25 cellular contexts compared by ENCODE assay signal in genomic region chr22:35417606-35418005, GRCh38. TPM values are rescaled to one million over a fixed set of nuclear protein-coding genes. Genes with fewer than 3 reads are reported as not detected.
DNase-seq lines count a peak whose midpoint lies in the region; FAIRE-seq and TF ChIP-seq lines count a peak whose summit lies in the region.
"Had no signal": no experiment of that assay in that cellular context is flagged by ENCODE, and none has a peak within 500 bp of the region (broad histone marks: within the 10 kb centered on the region; RNA-seq: fewer than 3 reads in every experiment).

No MANE protein-coding gene starts in this region.

- H4K91ac ChIP-seq in H1 (replicated peaks; ENCODE audit: insufficient read length, low read length) = no peak overlapping the region

- peaks cover 3% of the 10 kb centered on the region; the same call in 1 of the 2 replicates for H3K79me1 ChIP-seq in H1 (ENCODE audit: low read depth, low read length)

- peak; percentile 41; the same call in 1 of the 2 replicates for TF ChIP-seq POLR2A in GM12892 (IDR thresholded peaks at IDR 0.05; ENCODE audit: low read depth, low read length)
- peak in 1 of 2 experiments; percentile 39; a peak in 1 of 3 replicates for TF ChIP-seq POLR2A in H1 (IDR thresholded peaks at IDR 0.05; ENCODE audit: control extremely low read depth in 1 of 2, low read depth in 2 of 2, low read length in 2 of 2)
- no peak for TF ChIP-seq POLR2A in Peyer's patch (IDR thresholded peaks at IDR 0.05)

- H2AFZ ChIP-seq in ACC112 (ENCODE audit: low read length, unreplicated experiment) (no peak overlapping the region), H1 (ENCODE audit: low read length) (no peak overlapping the region)
- H2AFZ ChIP-seq: GM23248 had no signal

- no peak overlapping the region for H3K23ac ChIP-seq in H1 (ENCODE audit: insufficient read length)

- DNase-seq in GM12892 (ENCODE audit: insufficient read length) = no peak
- no peak for DNase-seq in H1 (ENCODE audit: low read depth in 1 of 2, low spot score in 2 of 2)
- no peak for DNase-seq in Peyer's patch
- no peak for DNase-seq in SKM-1 treated with dmso at 0.1 percent for 144 hours (lab: John Stamatoyannopoulos, UW; ENCODE audit: unreplicated experiment)
- DNase-seq in stimulated activated CD4-positive, alpha-beta T cell treated with anti-CD3 and anti-CD28 coated beads, Interleukin-2, amount 100 ng/mL, for 24 hours = no peak
- DNase-seq: DMS153, DND-41, H9, Karpas-422, NCI-H1092 treated with DMSO at 0.1 percent for 48 hours, NCI-H1436 treated with DMSO at 0.1 percent for 48 hours, NCI-H187 treated with DMSO at 0.1 percent for 48 hours, NCI-H2171 treated with DMSO at 0.1 percent for 48 hours, NCI-H345, NCI-H510A treated with DMSO at 0.1 percent for 48 hours, NCI-H774, RPMI8226, SHP77 treated with DMSO at 0.1 percent for 48 hours, SW 1271 had no signal

- CTCF ChIA-PET in H1 (lab: Charles Lee; ENCODE audit: partially characterized antibody) = interaction anchor here (0.6 to 11.3 kb wide), 3 partner anchors 8 to 105 kb away, joined by 3 to 122 read pairs (median 3); no protein-coding TSS in a partner anchor

- H3K27ac ChIP-seq in ACC112 (ENCODE audit: low read depth, low read length) (peak overlapping the region; percentile 37; the same call in 1 of the 2 replicates), H1 (ENCODE audit: low read depth, low read length) (no peak overlapping the region), neutrophil (peak overlapping the region; percentile 79), Peyer's patch (no peak overlapping the region)
- H3K27ac ChIP-seq: GM23248, SK-N-MC had no signal

- H3K14ac ChIP-seq in H1 (ENCODE audit: insufficient read length) = no peak overlapping the region

- TF ChIP-seq CTCF in H1 (IDR thresholded peaks at IDR 0.05; ENCODE audit: control extremely low read depth in 1 of 3, insufficient read depth in 1 of 3, low read depth in 1 of 3, low read length in 3 of 3) = no peak
- TF ChIP-seq CTCF in neutrophil (IDR thresholded peaks at IDR 0.05) = no peak
- no peak for TF ChIP-seq CTCF in Peyer's patch (IDR thresholded peaks at IDR 0.05)

- H3K23me2 ChIP-seq in H1 (ENCODE audit: low read depth, low read length) = no peaks in the 10 kb centered on the region

- no peak overlapping the region for H3K4me2 ChIP-seq in H1 (ENCODE audit: insufficient read depth in 1 of 2, low read depth in 2 of 2, low read length in 2 of 2)

- WGBS in H1 (ENCODE audit: extremely low coverage in 1 of 2, insufficient coverage in 1 of 2, insufficient read length in 1 of 2, insufficient replicate concordance in 2 of 2, low coverage in 1 of 2, low lambda C conversion rate in 2 of 2, missing lambda C conversion rate in 1 of 2), 2 experiments = 95% methylated on average over 9 of the region's 9 CpGs; no CpG with 5 or more reads in 1 of the 2 experiments

- TF ChIP-seq EP300 in H1 (IDR thresholded peaks at IDR 0.05; ENCODE audit: borderline replicate concordance in 1 of 2, low read depth in 2 of 2, low read length in 2 of 2) = no peak

- H3K36me3 ChIP-seq in ACC112 (ENCODE audit: insufficient read depth, low read length) = no peaks in the 10 kb centered on the region; the same call in 1 of the 2 replicates
- peaks cover 76 to 96% (median 91%) of the 10 kb centered on the region in 4 experiments for H3K36me3 ChIP-seq in H1 (ENCODE audit: control insufficient read depth in 2 of 4, insufficient read depth in 4 of 4, low read length in 3 of 4)
- peaks cover 81% of the 10 kb centered on the region for H3K36me3 ChIP-seq in neutrophil
- peaks cover 0 to 87% (median 0%) of the 10 kb centered on the region in 3 donors for H3K36me3 ChIP-seq in Peyer's patch

- H3K4ac ChIP-seq in H1 (replicated peaks; ENCODE audit: insufficient read length, low read depth, low read length) = no peak overlapping the region

- H2AK5ac ChIP-seq in H1 (ENCODE audit: low read depth, low read length) = no peak overlapping the region

- H4K20me1 ChIP-seq in H1 (replicated peaks in 1 of 2; ENCODE audit: control insufficient read depth in 1 of 2, insufficient read depth in 2 of 2, low read length in 2 of 2) = peaks cover 13 to 29% of the 10 kb centered on the region in 2 experiments

- peak overlapping the region; percentile 68; the same call in 1 of the 2 replicates for H4K8ac ChIP-seq in H1 (ENCODE audit: extremely low read depth, insufficient read depth, low read length)

- H3K79me2 ChIP-seq in ACC112 (ENCODE audit: control insufficient read depth, insufficient read depth, low read length, unreplicated experiment) (no peaks in the 10 kb centered on the region), H1 (ENCODE audit: control insufficient read depth in 1 of 2, insufficient read depth in 2 of 2, low read length in 2 of 2) (peaks cover 0 to 2% of the 10 kb centered on the region in 2 experiments; a peak in 1 of 4 replicates)

- H3K4me3 ChIP-seq in ACC112 (ENCODE audit: low read depth, low read length) (no peak overlapping the region), H1 (ENCODE audit: extremely low read depth in 1 of 4, insufficient read depth in 2 of 4, low read depth in 3 of 4, low read length in 4 of 4) (no peak overlapping the region), neutrophil (ENCODE audit: low read depth in 1 of 2, low read length in 1 of 2) (no peak overlapping the region), Peyer's patch (no peak overlapping the region)
- H3K4me3 ChIP-seq: GM23248, SK-N-MC had no signal

- H3K56ac ChIP-seq in H1 (replicated peaks; ENCODE audit: insufficient read length, low read depth, low read length) = no peak overlapping the region

- no peak overlapping the region for H2BK20ac ChIP-seq in H1 (ENCODE audit: low read length)

- H3K4me1 ChIP-seq in ACC112 (ENCODE audit: control insufficient read depth, insufficient read depth, low read length, unreplicated experiment) (no peaks in the 10 kb centered on the region), H1 (replicated peaks in 1 of 4; ENCODE audit: control insufficient read depth in 3 of 4, insufficient read depth in 4 of 4, low read length in 3 of 4) (no peaks in the 10 kb centered on the region; a peak in 1 of 7 replicates), neutrophil (ENCODE audit: control insufficient read depth in 1 of 2, insufficient read depth in 1 of 2, low read depth in 1 of 2, low read length in 1 of 2) (peaks cover 9 to 16% of the 10 kb centered on the region in 2 experiments), Peyer's patch (no peaks in the 10 kb centered on the region)

- TF ChIP-seq RAD21 in H1 (IDR thresholded peaks at IDR 0.05 in 1 of 2, conservative IDR thresholded peaks at IDR 0.05 in 1 of 2; ENCODE audit: low read depth in 2 of 2, low read length in 2 of 2) = no peak

- no peak overlapping the region for H2BK15ac ChIP-seq in H1 (ENCODE audit: low read length)

- no peak overlapping the region for H3K18ac ChIP-seq in H1 (ENCODE audit: extremely low read depth, low read length)

- no peak overlapping the region for H2BK120ac ChIP-seq in H1 (replicated peaks; ENCODE audit: low read depth, low read length)

- no peaks in the 10 kb centered on the region for H3K9me3 ChIP-seq in H1 (ENCODE audit: insufficient read depth in 2 of 2, low read depth in 1 of 2, low read length in 1 of 2)
- no peaks in the 10 kb centered on the region for H3K9me3 ChIP-seq in neutrophil
- no peaks in the 10 kb centered on the region for H3K9me3 ChIP-seq in Peyer's patch

- H3K27me3 ChIP-seq in ACC112 (ENCODE audit: insufficient read depth, low read length) (no peaks in the 10 kb centered on the region), H1 (replicated peaks in 1 of 4; ENCODE audit: control insufficient read depth in 3 of 4, extremely low read depth in 1 of 4, insufficient read depth in 3 of 4, low read length in 3 of 4) (no peaks in the 10 kb centered on the region), neutrophil (no peaks in the 10 kb centered on the region), Peyer's patch (no peaks in the 10 kb centered on the region)

- FAIRE-seq in GM12892 (lab: Jason Lieb, UNC) (no peak), H1 (lab: Jason Lieb, UNC) (no peak)
- FAIRE-seq: GM18507, HepG2 had no signal

- no peak overlapping the region for H2BK12ac ChIP-seq in H1 (ENCODE audit: low read depth, low read length)

- no peak overlapping the region for H4K5ac ChIP-seq in H1 (ENCODE audit: insufficient read length, low read depth, low read length)

- no peak overlapping the region for H3K9ac ChIP-seq in H1 (replicated peaks in 1 of 4; ENCODE audit: extremely low read depth in 1 of 4, low read depth in 3 of 4, low read length in 3 of 4)
- H3K9ac ChIP-seq: GM23248 had no signal

- POLR2A ChIA-PET in H1 (lab: Charles Lee; ENCODE audit: partially characterized antibody) = interaction anchor here (46.1 to 57.4 kb wide), 2 partner anchors 3 to 22 kb away, joined by 1995 read pairs; partner anchors contain the start of genes HMOX1 and MCM5

- no peak overlapping the region for H2BK5ac ChIP-seq in H1 (ENCODE audit: low read depth, low read length)

TF ChIP-seq in H1, 55 proteins besides CTCF, POLR2A, EP300 and RAD21:
- TF ChIP-seq POLR2AphosphoS5 (IDR thresholded peaks at IDR 0.05; ENCODE audit: low read depth, low read length) = peak; percentile 58
- TF ChIP-seq SP2 (IDR thresholded peaks at IDR 0.05; ENCODE audit: low read length) = no peak

RNA-seq across cellular contexts. Expression of gene MCM5, which starts 17.7 kb away (rescaled TPM):
- polyA plus RNA-seq in GM12892 (2012; ENCODE audit: missing spikeins) = 105 TPM
- total RNA-seq in H1 (2021; fragmentation: NEBNext Ultra II Directional; extraction: Animal tissue kit (Norgen Biotek cat#: 25700)) = 297 and 305 TPM in 2 replicates
- 210 and 243 TPM in 2 replicates for polyA plus RNA-seq in H1 (2011; rRNA removed)
- polyA plus RNA-seq in H1 (2011; cell fraction: cytosol; rRNA removed) = 212 TPM
- polyA plus RNA-seq in H1 (2011; cell fraction: nucleus; rRNA removed) = 524 TPM
- polyA plus RNA-seq in H1 (2012, experiment 1 of 2) = 221 to 290 TPM (median 254 TPM) in 4 replicates
- polyA plus RNA-seq in H1 (2012, experiment 2 of 2) = 144 TPM
- 120 TPM for polyA plus RNA-seq in H1 (2013, experiment 1 of 2)
- polyA plus RNA-seq in H1 (2013, experiment 2 of 2) = 108 TPM
- 447 and 449 TPM in 2 replicates for polyA minus RNA-seq in H1 (2011; rRNA and poly(A)+ RNA removed)
- 271 TPM for polyA minus RNA-seq in H1 (2011; cell fraction: cytosol; rRNA and poly(A)+ RNA removed)
- 249 TPM for polyA minus RNA-seq in H1 (2011; cell fraction: nucleus; rRNA and poly(A)+ RNA removed)
- 100 to 1,000 TPM in 1 of 4 donors, 10 to 100 TPM in 3; 16.5 to 102 (median 21.5) TPM for total RNA-seq in Peyer's patch

RNA-seq across cellular contexts. Expression of gene HMOX1, which starts 36.7 kb away (rescaled TPM):
- polyA plus RNA-seq in GM12892 (2012; ENCODE audit: missing spikeins) = 9.7 TPM
- 25.0 and 25.7 TPM in 2 replicates for total RNA-seq in H1 (2021; fragmentation: NEBNext Ultra II Directional; extraction: Animal tissue kit (Norgen Biotek cat#: 25700))
- polyA plus RNA-seq in H1 (2011; rRNA removed) = 39.2 and 41.6 TPM in 2 replicates
- 28.6 TPM for polyA plus RNA-seq in H1 (2011; cell fraction: cytosol; rRNA removed)
- polyA plus RNA-seq in H1 (2011; cell fraction: nucleus; rRNA removed) = 19.6 TPM
- 20.2 to 27.4 TPM (median 24.8 TPM) in 4 replicates for polyA plus RNA-seq in H1 (2012, experiment 1 of 2)
- polyA plus RNA-seq in H1 (2012, experiment 2 of 2) = 29.7 TPM
- 23.9 TPM for polyA plus RNA-seq in H1 (2013, experiment 1 of 2)
- 27.9 TPM for polyA plus RNA-seq in H1 (2013, experiment 2 of 2)
- 8.0 and 8.7 TPM in 2 replicates for polyA minus RNA-seq in H1 (2011; rRNA and poly(A)+ RNA removed)
- 7.7 TPM for polyA minus RNA-seq in H1 (2011; cell fraction: cytosol; rRNA and poly(A)+ RNA removed)
- 9.2 TPM for polyA minus RNA-seq in H1 (2011; cell fraction: nucleus; rRNA and poly(A)+ RNA removed)
- 10 to 100 TPM; 27.2 to 64.5 (median 46.7) TPM for total RNA-seq in Peyer's patch

Comparison
In these comparisons a context has a peak if more than half of its experiments do, and no peak if none do; other contexts are left out.
1. H3K27ac ChIP-seq: peak in ACC112 (single experiment) and neutrophil (single experiment); none in H1 (single experiment) and Peyer's patch (0 of 4).